In the genomic region with DNA sequence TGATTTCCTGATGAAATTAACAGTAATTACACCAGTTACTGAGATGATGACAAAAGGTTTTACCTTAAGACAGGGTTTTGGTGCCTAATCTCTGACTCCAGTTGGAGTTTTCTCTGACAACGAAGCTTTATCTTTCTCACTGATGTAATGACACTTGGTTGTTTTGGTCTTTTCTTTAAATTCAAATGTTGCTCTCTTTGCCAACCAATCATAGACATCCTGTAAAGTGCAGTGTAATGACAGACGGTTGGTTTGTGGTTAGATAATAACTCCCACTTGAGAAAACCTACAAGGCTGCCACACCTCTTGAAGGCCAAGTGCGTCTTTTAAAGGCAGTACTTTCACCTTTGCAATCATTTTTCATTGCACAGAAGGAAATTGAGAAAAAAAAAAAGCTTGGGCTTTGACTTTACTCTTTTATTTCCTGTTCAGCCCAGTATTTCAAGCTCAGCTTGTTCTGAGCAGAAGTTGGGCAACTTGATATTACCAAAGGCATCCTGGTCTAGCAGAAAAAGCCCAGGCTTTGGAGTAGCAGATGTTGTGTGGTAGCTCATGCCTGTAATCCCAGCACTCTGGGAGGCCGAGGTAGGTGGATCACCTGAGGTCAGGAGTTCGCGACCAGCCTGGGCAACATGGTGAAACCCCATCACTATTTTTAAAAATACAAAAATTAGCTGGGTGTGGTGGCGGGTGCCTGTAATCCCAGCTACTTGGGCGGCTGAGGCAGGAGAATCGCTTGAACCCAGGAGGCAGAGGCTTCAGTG, we compare ENCODE assay signal across 9 cellular contexts. TPM values are rescaled to one million over a fixed set of nuclear protein-coding genes. Genes with fewer than 3 reads are reported as not detected.
DNase-seq lines count a peak whose midpoint lies in the region; ATAC-seq lines count a peak whose summit lies in the region.
"Had no signal": no experiment of that assay in that cellular context is flagged by ENCODE, and none has a peak within 500 bp of the region (broad histone marks: within the 10 kb centered on the region; RNA-seq: fewer than 3 reads in every experiment).

No MANE protein-coding gene starts in this region.

- no peaks in the 10 kb centered on the region for H3K9me3 Mint-ChIP-seq in activated CD4-positive, alpha-beta memory T cell treated with anti-CD3 and anti-CD28 coated beads for 36 hours
- no peaks in the 10 kb centered on the region for H3K9me3 Mint-ChIP-seq in stimulated activated naive CD8-positive, alpha-beta T cell treated with anti-CD3 and anti-CD28 coated beads, Interleukin-15, Interleukin-2, amounts not matched to agents 100 ng/mL and 50 ng/mL, for 24 hours

- peaks cover 10% of the 10 kb centered on the region for H3K36me3 Mint-ChIP-seq in activated CD4-positive, alpha-beta memory T cell treated with anti-CD3 and anti-CD28 coated beads for 36 hours
- peaks cover 23% of the 10 kb centered on the region for H3K36me3 Mint-ChIP-seq in stimulated activated naive CD8-positive, alpha-beta T cell treated with anti-CD3 and anti-CD28 coated beads, Interleukin-15, Interleukin-2, amounts not matched to agents 100 ng/mL and 50 ng/mL, for 24 hours (ENCODE audit: low read depth)

- peak; percentile 97 for DNase-seq in GF-D8 (lab: John Stamatoyannopoulos, UW)
- DNase-seq in NCI-H2227 treated with DMSO at 0.1 percent for 48 hours (lab: John Stamatoyannopoulos, UW): peak; percentile 81
- peak; percentile 57 for DNase-seq in activated CD4-positive, alpha-beta memory T cell treated with anti-CD3 and anti-CD28 coated beads for 36 hours
- peak; percentile 54 for DNase-seq in germinal center (ENCODE audit: low spot score)
- no peak for DNase-seq in GOT3 (lab: John Stamatoyannopoulos, UW)
- no peak for DNase-seq in NCI-H446 (lab: John Stamatoyannopoulos, UW)

- peak overlapping the region; percentile 58 for H3K4me3 Mint-ChIP-seq in activated CD4-positive, alpha-beta memory T cell treated with anti-CD3 and anti-CD28 coated beads for 36 hours
- H3K4me3 Mint-ChIP-seq in stimulated activated naive CD8-positive, alpha-beta T cell treated with anti-CD3 and anti-CD28 coated beads, Interleukin-15, Interleukin-2, amounts not matched to agents 100 ng/mL and 50 ng/mL, for 24 hours: peak overlapping the region; percentile 67

- CTCF ChIA-PET in activated CD4-positive, alpha-beta memory T cell treated with anti-CD3 and anti-CD28 coated beads for 36 hours (lab: Charles Lee): interaction anchor here (0.6 to 3.9 kb wide), 11 partner anchors 11 to 129 kb away, joined by 3 to 52 read pairs (median 5); a partner anchor contains a TSS

- ATAC-seq in HG02759 (IDR thresholded peaks at IDR 0.05; ENCODE audit: unreplicated experiment): peak; percentile 55

- intact Hi-C loops in activated CD4-positive, alpha-beta memory T cell treated with anti-CD3 and anti-CD28 coated beads for 36 hours (cut with micrococcal nuclease): loop anchor here (1.0 to 2.0 kb wide), 3 partner anchors 15 to 42 kb away; a partner anchor contains a TSS

- no peaks in the 10 kb centered on the region for H3K27me3 Mint-ChIP-seq in activated CD4-positive, alpha-beta memory T cell treated with anti-CD3 and anti-CD28 coated beads for 36 hours
- no peaks in the 10 kb centered on the region for H3K27me3 Mint-ChIP-seq in stimulated activated naive CD8-positive, alpha-beta T cell treated with anti-CD3 and anti-CD28 coated beads, Interleukin-15, Interleukin-2, amounts not matched to agents 100 ng/mL and 50 ng/mL, for 24 hours

- H3K27ac Mint-ChIP-seq in activated CD4-positive, alpha-beta memory T cell treated with anti-CD3 and anti-CD28 coated beads for 36 hours: peak overlapping the region; percentile 89
- H3K27ac Mint-ChIP-seq in stimulated activated naive CD8-positive, alpha-beta T cell treated with anti-CD3 and anti-CD28 coated beads, Interleukin-15, Interleukin-2, amounts not matched to agents 100 ng/mL and 50 ng/mL, for 24 hours: peak overlapping the region; percentile 57

- peaks cover 49% of the 10 kb centered on the region for H3K4me1 Mint-ChIP-seq in activated CD4-positive, alpha-beta memory T cell treated with anti-CD3 and anti-CD28 coated beads for 36 hours (ENCODE audit: low read depth)
- peaks cover 64% of the 10 kb centered on the region for H3K4me1 Mint-ChIP-seq in stimulated activated naive CD8-positive, alpha-beta T cell treated with anti-CD3 and anti-CD28 coated beads, Interleukin-15, Interleukin-2, amounts not matched to agents 100 ng/mL and 50 ng/mL, for 24 hours (ENCODE audit: low read depth)

- POLR2A ChIA-PET in activated CD4-positive, alpha-beta memory T cell treated with anti-CD3 and anti-CD28 coated beads for 36 hours (lab: Charles Lee): interaction anchor here (0.6 to 2.3 kb wide), 6 partner anchors 13 to 694 kb away, joined by 3 to 17 read pairs (median 3); a partner anchor contains a TSS

RNA-seq across cellular contexts. Expression of a gene that starts 14.9 kb away (rescaled TPM):
- total RNA-seq in activated CD4-positive, alpha-beta memory T cell treated with anti-CD3 and anti-CD28 coated beads for 36 hours: 10 to 100 TPM; 14.9 to 15.2 TPM

RNA-seq across cellular contexts. Expression of a gene that starts 32.4 kb away (rescaled TPM):
- not detected for total RNA-seq in activated CD4-positive, alpha-beta memory T cell treated with anti-CD3 and anti-CD28 coated beads for 36 hours

RNA-seq across cellular contexts. Expression of a gene that starts 42.3 kb away (rescaled TPM):
- not detected for total RNA-seq in activated CD4-positive, alpha-beta memory T cell treated with anti-CD3 and anti-CD28 coated beads for 36 hours
- total RNA-seq: lower leg skin had no signal

RNA-seq across cellular contexts. Expression of a gene that starts 43.2 kb away (rescaled TPM):
- 10 to 100 TPM; 37.4 to 38.0 TPM for total RNA-seq in activated CD4-positive, alpha-beta memory T cell treated with anti-CD3 and anti-CD28 coated beads for 36 hours

RNA-seq across cellular contexts. Expression of a gene that starts 45.1 kb away (rescaled TPM):
- not detected for total RNA-seq in activated CD4-positive, alpha-beta memory T cell treated with anti-CD3 and anti-CD28 coated beads for 36 hours
- total RNA-seq: lower leg skin had no signal

Comparison
In these comparisons a context has a peak if more than half of its experiments do, and no peak if none do; other contexts are left out.
1. DNase-seq: peak in GF-D8 (single experiment), NCI-H2227 treated with DMSO at 0.1 percent for 48 hours (single experiment), activated CD4-positive, alpha-beta memory T cell treated with anti-CD3 and anti-CD28 coated beads for 36 hours (single experiment) and germinal center (single experiment); none in GOT3 (single experiment) and NCI-H446 (0 of 2).